Comparison of ENCODE assay signal across 19 cellular contexts in genomic region chr14:56170877-56171422, GRCh38. TPM values are rescaled to one million over a fixed set of nuclear protein-coding genes. Genes with fewer than 3 reads are reported as not detected.
DNase-seq lines count a peak whose midpoint lies in the region; ATAC-seq, FAIRE-seq and TF ChIP-seq lines count a peak whose summit lies in the region.
"Had no signal": no experiment of that assay in that cellular context is flagged by ENCODE, and none has a peak within 500 bp of the region (broad histone marks: within the 10 kb centered on the region; RNA-seq: fewer than 3 reads in every experiment).

No MANE protein-coding gene starts in this region.

- H3K36me3 ChIP-seq in OCI-LY1 (ENCODE audit: insufficient read depth, low read length): no peaks in the 10 kb centered on the region; the same call in 1 of the 2 replicates
- no peaks in the 10 kb centered on the region for H3K36me3 ChIP-seq in GM23248 (ENCODE audit: low read depth)
- H3K36me3 ChIP-seq: Peyer's patch had no signal

- DNase-seq in NCI-H82 (lab: John Stamatoyannopoulos, UW) (peak; percentile 77), NCI-H82 treated with DMSO at 0.1 percent for 48 hours (lab: John Stamatoyannopoulos, UW; ENCODE audit: unreplicated experiment) (no peak), left lobe of liver (ENCODE audit: low spot score) (no peak), urothelium cell line (ENCODE audit: low spot score) (no peak), GM23248 (no peak), NCI-H1417 treated with DMSO at 0.1 percent for 48 hours (lab: John Stamatoyannopoulos, UW) (no peak)
- no peak for DNase-seq in stimulated activated CD4-positive, alpha-beta T cell treated with anti-CD3 and anti-CD28 coated beads, Interleukin-2, amount 100 ng/mL, for 24 hours
- DNase-seq: EL, GOT3, Karpas-422, MM.1S, NCI-H1092 treated with DMSO at 0.1 percent for 48 hours, NCI-H1694, NCI-H774, Peyer's patch had no signal

- H3K9ac ChIP-seq in OCI-LY1 (ENCODE audit: low read length) (no peak overlapping the region), GM23248 (no peak overlapping the region)
- H3K9ac ChIP-seq: BLaER1 treated with 17β-estradiol and CSF1 and Interleukin-3, amounts not matched to agents 10 nM and 100 nM had no signal

- H3K4me1 ChIP-seq in OCI-LY1 (ENCODE audit: insufficient read depth, low read length, severe bottlenecking): peaks cover 74% of the 10 kb centered on the region
- H3K4me1 ChIP-seq in GM23248 (ENCODE audit: insufficient read depth): peaks cover 13% of the 10 kb centered on the region

- no peak overlapping the region for H2AFZ ChIP-seq in OCI-LY1 (ENCODE audit: low read length)
- no peak overlapping the region for H2AFZ ChIP-seq in GM23248

- H3K9me3 ChIP-seq in OCI-LY1 (ENCODE audit: low read length) (no peaks in the 10 kb centered on the region), GM23248 (ENCODE audit: low read depth) (no peaks in the 10 kb centered on the region)
- H3K9me3 ChIP-seq: Peyer's patch had no signal

- in situ Hi-C loops in GM23248 (cut with MboI): no loop called here

- H3K27ac ChIP-seq in OCI-LY1 (ENCODE audit: low read depth, low read length, poor library complexity, severe bottlenecking) (peak overlapping the region; percentile 95), GM23248 (no peak overlapping the region)
- H3K27ac ChIP-seq: Peyer's patch had no signal

- ATAC-seq in left lobe of liver: peak; percentile 28
- ATAC-seq: Right ventricle myocardium inferior had no signal

- TF ChIP-seq CTCF in OCI-LY1 (IDR thresholded peaks at IDR 0.05; ENCODE audit: low read length): no peak

- H4K20me1 ChIP-seq in OCI-LY1 (ENCODE audit: insufficient read depth, low read length) (no peaks in the 10 kb centered on the region), GM23248 (ENCODE audit: insufficient read depth) (no peaks in the 10 kb centered on the region)

- H3K4me2 ChIP-seq in OCI-LY1 (ENCODE audit: low read length): peak overlapping the region; percentile 19; the same call in 1 of the 2 replicates
- H3K4me2 ChIP-seq in GM23248 (ENCODE audit: unreplicated experiment): no peak overlapping the region

- H3K79me2 ChIP-seq in OCI-LY1 (ENCODE audit: insufficient read depth, low read length) (no peaks in the 10 kb centered on the region), GM23248 (ENCODE audit: insufficient read depth) (no peaks in the 10 kb centered on the region)

- no peaks in the 10 kb centered on the region for H3K9me2 ChIP-seq in OCI-LY1 (ENCODE audit: low read depth, low read length)
- no peaks in the 10 kb centered on the region for H3K9me2 ChIP-seq in GM23248 (ENCODE audit: insufficient read depth)

- H3K27me3 ChIP-seq in OCI-LY1 (ENCODE audit: insufficient read depth, low read length) (no peaks in the 10 kb centered on the region), GM23248 (replicated peaks; ENCODE audit: insufficient read depth) (no peaks in the 10 kb centered on the region)
- H3K27me3 ChIP-seq: BLaER1 treated with 17β-estradiol and CSF1 and Interleukin-3, amounts not matched to agents 10 nM and 100 nM; Peyer's patch had no signal

- H3K4me3 ChIP-seq in OCI-LY1 (ENCODE audit: low read depth, low read length, poor library complexity, severe bottlenecking) (no peak overlapping the region), GM23248 (no peak overlapping the region)
- H3K4me3 ChIP-seq: BLaER1 treated with 17β-estradiol and CSF1 and Interleukin-3, amounts not matched to agents 10 nM and 100 nM; Peyer's patch had no signal

- H3F3A ChIP-seq in OCI-LY1 (ENCODE audit: insufficient read depth, low read length): no peaks in the 10 kb centered on the region
- H3F3A ChIP-seq in GM23248 (ENCODE audit: insufficient read depth): peaks cover 14% of the 10 kb centered on the region

- 63 to 69% methylated on average over 7 of the region's 7 CpGs for WGBS in GM23248 (ENCODE audit: low coverage in 1 of 2, low lambda C conversion rate in 2 of 2, missing lambda C conversion rate in 2 of 2), 2 experiments

- peak; percentile 44 for FAIRE-seq in urothelium cell line (lab: Jason Lieb, UNC)
- FAIRE-seq: A204.1 had no signal

RNA-seq across cellular contexts. Expression of gene PELI2, which starts 52.7 kb away (rescaled TPM):
- total RNA-seq in left lobe of liver: 1.1 TPM
- total RNA-seq in GM23248 (2014; rRNA removed; shearing (Covaris generic)): 1.2 and 12.3 TPM in 2 replicates
- 1.3 TPM in 2 replicates for polyA plus RNA-seq in GM23248 (2016; fragmentation: Nextera tagmentation; extraction: Ambion mirVana)
